Comparison of ENCODE assay signal across 8 cellular contexts in the genomic region with DNA sequence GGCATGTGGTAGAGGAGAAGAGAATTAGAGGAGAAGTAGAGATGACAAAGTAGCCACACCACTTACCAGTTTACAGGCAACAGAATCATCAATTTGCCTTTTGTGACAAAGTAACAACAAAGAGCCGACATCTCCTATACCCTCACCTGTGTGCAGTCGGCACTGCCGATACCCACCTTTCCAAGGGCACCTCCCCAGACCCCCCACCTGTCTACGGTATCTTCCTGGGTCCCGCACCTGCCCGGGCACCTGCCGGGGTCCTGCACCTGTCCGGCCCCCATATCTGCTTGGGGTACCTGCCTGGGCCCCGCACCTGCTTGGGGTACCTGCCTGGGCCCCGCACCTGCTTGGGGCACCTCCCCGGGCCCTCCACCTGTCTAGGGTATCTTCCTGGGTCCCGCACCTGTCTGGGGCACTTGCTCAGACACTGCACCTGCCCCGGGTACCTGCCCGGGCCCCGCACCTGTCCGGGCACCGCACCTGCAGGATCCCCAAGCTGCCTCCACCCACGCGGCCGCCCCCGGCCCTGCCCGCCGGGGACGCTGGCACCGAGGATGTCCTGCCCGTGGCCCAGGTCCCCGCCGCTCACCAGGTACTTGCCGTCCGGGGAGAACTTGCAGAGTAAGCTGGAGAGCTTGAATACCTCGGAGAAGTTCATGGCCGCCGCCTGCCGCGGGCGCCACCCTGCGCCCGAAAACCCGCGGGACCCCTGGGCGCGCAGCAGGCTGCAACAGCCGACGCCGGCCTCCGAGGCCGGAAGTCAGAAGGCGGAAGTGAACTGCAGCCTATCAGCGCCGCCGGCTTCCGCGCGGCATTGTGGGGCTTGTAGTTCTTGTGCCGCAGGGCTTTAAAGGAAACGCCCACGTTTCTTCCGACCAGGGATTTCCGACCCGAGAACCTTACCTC.
DNase-seq lines count a peak whose midpoint lies in the region; ATAC-seq and TF ChIP-seq lines count a peak whose summit lies in the region.

A gene with protein sequence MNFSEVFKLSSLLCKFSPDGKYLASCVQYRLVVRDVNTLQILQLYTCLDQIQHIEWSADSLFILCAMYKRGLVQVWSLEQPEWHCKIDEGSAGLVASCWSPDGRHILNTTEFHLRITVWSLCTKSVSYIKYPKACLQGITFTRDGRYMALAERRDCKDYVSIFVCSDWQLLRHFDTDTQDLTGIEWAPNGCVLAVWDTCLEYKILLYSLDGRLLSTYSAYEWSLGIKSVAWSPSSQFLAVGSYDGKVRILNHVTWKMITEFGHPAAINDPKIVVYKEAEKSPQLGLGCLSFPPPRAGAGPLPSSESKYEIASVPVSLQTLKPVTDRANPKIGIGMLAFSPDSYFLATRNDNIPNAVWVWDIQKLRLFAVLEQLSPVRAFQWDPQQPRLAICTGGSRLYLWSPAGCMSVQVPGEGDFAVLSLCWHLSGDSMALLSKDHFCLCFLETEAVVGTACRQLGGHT (minus strand): TSS at position 762 of the 906 bp plus-strand sequence. CDS start 104 bp downstream, at position 658.

- DNase-seq in NCI-H1694 treated with DMSO at 0.1 percent for 48 hours (lab: John Stamatoyannopoulos, UW) (peak; percentile 79), T-helper 9 cell (peak; percentile 80), astrocyte of the hippocampus (ENCODE audit: low read depth, low spot score) (peak; percentile 96), hypothalamus (lab: John Stamatoyannopoulos, UW) (peak; percentile 11 to 88 (median 71)), retinal pigment epithelial cell (ENCODE audit: low read depth) (peak; percentile 55), NCI-H2029 (lab: John Stamatoyannopoulos, UW) (no peak)

- peak within 1 kb of the TSS; percentile 71 for H3K4me3 ChIP-seq in retinal pigment epithelial cell (ENCODE audit: low read length)

- peak; percentile 75 for ATAC-seq in GM18502 (IDR thresholded peaks at IDR 0.05; ENCODE audit: poor library complexity, unreplicated experiment)
- peak; percentile 73 for ATAC-seq in HG02884 (IDR thresholded peaks at IDR 0.05; ENCODE audit: unreplicated experiment)

- TF ChIP-seq CTCF in retinal pigment epithelial cell (conservative IDR thresholded peaks at IDR 0.05; ENCODE audit: low read depth, low read length), result peak; percentile 16
